In genomic region chr17:40069751-40070643, GRCh38 we compare ENCODE assay signal across 1 cellular context.
TF ChIP-seq lines count a peak whose summit lies in the region.

No MANE protein-coding gene starts in this region.

TF ChIP-seq in HepG2, 621 proteins besides CTCF, POLR2A, EP300 and RAD21:
- TF ChIP-seq AFF4 (CRISPR knock-in tag; IDR thresholded peaks at IDR 0.05): no peak
- TF ChIP-seq ZNF143 (CRISPR knock-in tag; IDR thresholded peaks at IDR 0.05): no peak
- TF ChIP-seq MTF2 (CRISPR knock-in tag; IDR thresholded peaks at IDR 0.05; ENCODE audit: borderline replicate concordance): no peak
- peak; percentile 23; the same call in 1 of the 2 replicates for TF ChIP-seq PATZ1 (CRISPR knock-in tag; IDR thresholded peaks at IDR 0.05)
- TF ChIP-seq ZNF576 (CRISPR knock-in tag; IDR thresholded peaks at IDR 0.05): no peak
- TF ChIP-seq HNRNPL (IDR thresholded peaks at IDR 0.05; ENCODE audit: low read depth, low read length): peak; percentile 100
- no peak for TF ChIP-seq TP53 (CRISPR knock-in tag; conservative IDR thresholded peaks at IDR 0.05)
- no peak for TF ChIP-seq RFX5 (IDR thresholded peaks at IDR 0.05; ENCODE audit: low read depth, low read length)
- peak; percentile 23 for TF ChIP-seq XRCC5 (optimal IDR thresholded peaks at IDR 0.05; ENCODE audit: low read length)
